ENCODE assay signal across 2 cellular contexts in the genomic region with DNA sequence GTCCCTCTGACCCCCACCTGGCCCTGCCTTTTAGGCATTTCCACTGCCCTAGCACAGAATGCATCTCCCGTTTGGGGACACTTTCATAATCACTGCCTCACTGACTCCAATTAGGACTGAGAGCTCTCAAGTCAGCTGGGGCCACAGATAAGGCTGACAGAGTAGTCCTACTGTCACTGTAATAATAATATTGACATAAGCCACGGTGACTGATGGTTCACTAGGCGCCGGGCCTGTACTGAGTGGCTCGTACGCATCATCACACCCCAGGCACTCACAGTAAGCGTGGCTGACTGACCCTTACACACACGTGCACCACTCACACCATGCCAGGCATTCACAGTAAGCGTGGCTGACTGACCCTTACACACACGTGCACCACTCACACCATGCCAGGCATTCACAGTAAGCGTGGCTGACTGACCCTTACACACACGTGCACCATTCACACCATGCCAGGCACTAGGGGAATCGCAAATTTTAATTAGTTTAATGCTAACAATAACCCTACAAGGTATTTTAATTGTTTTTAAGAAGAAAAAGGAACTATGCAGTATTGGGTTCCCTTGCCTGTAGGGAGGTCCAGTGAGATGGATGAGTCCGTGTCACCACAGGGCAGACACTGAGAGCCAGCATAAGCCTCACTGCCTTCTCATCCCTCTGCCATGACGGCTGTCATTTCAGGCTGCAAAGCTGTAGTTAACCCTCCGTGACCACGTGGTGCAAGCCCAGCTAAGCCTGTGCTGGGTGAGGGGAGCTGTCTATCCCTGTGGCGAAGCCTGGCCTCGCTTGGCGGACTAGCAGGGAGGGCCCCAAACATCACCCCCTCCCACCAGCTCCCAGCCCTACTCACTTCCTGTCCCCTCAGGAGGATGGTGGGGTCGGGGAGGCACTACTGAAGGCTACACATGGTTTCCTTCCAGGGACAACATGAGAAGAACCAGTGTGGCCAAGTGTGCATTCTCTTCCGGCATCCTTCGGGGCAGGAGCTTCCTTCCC.
TF ChIP-seq lines count a peak whose summit lies in the region.

No MANE protein-coding gene starts in this region.

TF ChIP-seq in K562, 482 proteins besides CTCF, POLR2A, EP300 and RAD21 (continued from another document and continues in another):
- TF ChIP-seq, protein P1, sequence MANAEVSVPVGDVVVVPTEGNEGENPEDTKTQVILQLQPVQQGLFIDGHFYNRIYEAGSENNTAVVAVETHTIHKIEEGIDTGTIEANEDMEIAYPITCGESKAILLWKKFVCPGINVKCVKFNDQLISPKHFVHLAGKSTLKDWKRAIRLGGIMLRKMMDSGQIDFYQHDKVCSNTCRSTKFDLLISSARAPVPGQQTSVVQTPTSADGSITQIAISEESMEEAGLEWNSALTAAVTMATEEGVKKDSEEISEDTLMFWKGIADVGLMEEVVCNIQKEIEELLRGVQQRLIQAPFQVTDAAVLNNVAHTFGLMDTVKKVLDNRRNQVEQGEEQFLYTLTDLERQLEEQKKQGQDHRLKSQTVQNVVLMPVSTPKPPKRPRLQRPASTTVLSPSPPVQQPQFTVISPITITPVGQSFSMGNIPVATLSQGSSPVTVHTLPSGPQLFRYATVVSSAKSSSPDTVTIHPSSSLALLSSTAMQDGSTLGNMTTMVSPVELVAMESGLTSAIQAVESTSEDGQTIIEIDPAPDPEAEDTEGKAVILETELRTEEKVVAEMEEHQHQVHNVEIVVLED (CRISPR knock-in tag; IDR thresholded peaks at IDR 0.05) = no peak
- TF ChIP-seq HMG20B (CRISPR knock-in tag; IDR thresholded peaks at IDR 0.05) (no peak), SMAD1 (IDR thresholded peaks at IDR 0.05; ENCODE audit: low read depth, low read length, partially characterized antibody) (no peak), COPS2 (conservative IDR thresholded peaks at IDR 0.05) (no peak), CBFA2T2 (conservative IDR thresholded peaks at IDR 0.05) (peak; percentile 62), ZNF197 (CRISPR knock-in tag; IDR thresholded peaks at IDR 0.05; ENCODE audit: low read depth) (no peak), ATF1 (CRISPR knock-in tag; IDR thresholded peaks at IDR 0.05) (no peak), ATF1 (tag; IDR thresholded peaks at IDR 0.05) (peak; percentile 22; the same call in 1 of the 2 replicates), CBX2 (IDR thresholded peaks at IDR 0.05; ENCODE audit: insufficient read depth, low read length, poor library complexity, severe bottlenecking) (no peak), E2F3 (CRISPR knock-in tag; IDR thresholded peaks at IDR 0.05) (no peak), MTF1 (CRISPR knock-in tag; IDR thresholded peaks at IDR 0.05; ENCODE audit: borderline replicate concordance) (no peak), RB1 (IDR thresholded peaks at IDR 0.05; ENCODE audit: low read depth) (no peak), KDM2B (CRISPR knock-in tag; IDR thresholded peaks at IDR 0.05) (no peak), KAT8 (IDR thresholded peaks at IDR 0.05; ENCODE audit: low read depth) (no peak), TRIM28 (IDR thresholded peaks at IDR 0.05) (no peak), DPF2 (IDR thresholded peaks at IDR 0.05) (peak; percentile 37; the same call in 1 of the 2 replicates)
- TF ChIP-seq, protein P2, sequence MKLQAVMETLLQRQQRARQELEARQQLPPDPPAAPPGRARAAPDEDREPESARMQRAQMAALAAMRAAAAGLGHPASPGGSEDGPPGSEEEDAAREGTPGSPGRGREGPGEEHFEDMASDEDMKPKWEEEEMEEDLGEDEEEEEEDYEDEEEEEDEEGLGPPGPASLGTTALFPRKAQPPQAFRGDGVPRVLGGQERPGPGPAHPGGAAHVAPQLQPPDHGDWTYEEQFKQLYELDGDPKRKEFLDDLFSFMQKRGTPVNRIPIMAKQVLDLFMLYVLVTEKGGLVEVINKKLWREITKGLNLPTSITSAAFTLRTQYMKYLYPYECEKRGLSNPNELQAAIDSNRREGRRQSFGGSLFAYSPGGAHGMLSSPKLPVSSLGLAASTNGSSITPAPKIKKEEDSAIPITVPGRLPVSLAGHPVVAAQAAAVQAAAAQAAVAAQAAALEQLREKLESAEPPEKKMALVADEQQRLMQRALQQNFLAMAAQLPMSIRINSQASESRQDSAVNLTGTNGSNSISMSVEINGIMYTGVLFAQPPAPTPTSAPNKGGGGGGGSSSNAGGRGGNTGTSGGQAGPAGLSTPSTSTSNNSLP (IDR thresholded peaks at IDR 0.05; ENCODE audit: borderline replicate concordance, low read depth, low read length) = no peak
- TF ChIP-seq, protein P3, sequence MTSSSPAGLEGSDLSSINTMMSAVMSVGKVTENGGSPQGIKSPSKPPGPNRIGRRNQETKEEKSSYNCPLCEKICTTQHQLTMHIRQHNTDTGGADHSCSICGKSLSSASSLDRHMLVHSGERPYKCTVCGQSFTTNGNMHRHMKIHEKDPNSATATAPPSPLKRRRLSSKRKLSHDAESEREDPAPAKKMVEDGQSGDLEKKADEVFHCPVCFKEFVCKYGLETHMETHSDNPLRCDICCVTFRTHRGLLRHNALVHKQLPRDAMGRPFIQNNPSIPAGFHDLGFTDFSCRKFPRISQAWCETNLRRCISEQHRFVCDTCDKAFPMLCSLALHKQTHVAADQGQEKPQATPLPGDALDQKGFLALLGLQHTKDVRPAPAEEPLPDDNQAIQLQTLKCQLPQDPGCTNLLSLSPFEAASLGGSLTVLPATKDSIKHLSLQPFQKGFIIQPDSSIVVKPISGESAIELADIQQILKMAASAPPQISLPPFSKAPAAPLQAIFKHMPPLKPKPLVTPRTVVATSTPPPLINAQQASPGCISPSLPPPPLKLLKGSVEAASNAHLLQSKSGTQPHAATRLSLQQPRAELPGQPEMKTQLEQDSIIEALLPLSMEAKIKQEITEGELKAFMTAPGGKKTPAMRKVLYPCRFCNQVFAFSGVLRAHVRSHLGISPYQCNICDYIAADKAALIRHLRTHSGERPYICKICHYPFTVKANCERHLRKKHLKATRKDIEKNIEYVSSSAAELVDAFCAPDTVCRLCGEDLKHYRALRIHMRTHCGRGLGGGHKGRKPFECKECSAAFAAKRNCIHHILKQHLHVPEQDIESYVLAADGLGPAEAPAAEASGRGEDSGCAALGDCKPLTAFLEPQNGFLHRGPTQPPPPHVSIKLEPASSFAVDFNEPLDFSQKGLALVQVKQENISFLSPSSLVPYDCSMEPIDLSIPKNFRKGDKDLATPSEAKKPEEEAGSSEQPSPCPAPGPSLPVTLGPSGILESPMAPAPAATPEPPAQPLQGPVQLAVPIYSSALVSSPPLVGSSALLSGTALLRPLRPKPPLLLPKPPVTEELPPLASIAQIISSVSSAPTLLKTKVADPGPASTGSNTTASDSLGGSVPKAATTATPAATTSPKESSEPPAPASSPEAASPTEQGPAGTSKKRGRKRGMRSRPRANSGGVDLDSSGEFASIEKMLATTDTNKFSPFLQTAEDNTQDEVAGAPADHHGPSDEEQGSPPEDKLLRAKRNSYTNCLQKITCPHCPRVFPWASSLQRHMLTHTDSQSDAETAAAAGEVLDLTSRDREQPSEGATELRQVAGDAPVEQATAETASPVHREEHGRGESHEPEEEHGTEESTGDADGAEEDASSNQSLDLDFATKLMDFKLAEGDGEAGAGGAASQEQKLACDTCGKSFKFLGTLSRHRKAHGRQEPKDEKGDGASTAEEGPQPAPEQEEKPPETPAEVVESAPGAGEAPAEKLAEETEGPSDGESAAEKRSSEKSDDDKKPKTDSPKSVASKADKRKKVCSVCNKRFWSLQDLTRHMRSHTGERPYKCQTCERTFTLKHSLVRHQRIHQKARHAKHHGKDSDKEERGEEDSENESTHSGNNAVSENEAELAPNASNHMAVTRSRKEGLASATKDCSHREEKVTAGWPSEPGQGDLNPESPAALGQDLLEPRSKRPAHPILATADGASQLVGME (CRISPR knock-in tag; IDR thresholded peaks at IDR 0.05) = no peak

TF ChIP-seq in neural cell, 6 proteins besides CTCF, POLR2A, EP300 and RAD21 (continued from another document):
- TF ChIP-seq, protein P4, sequence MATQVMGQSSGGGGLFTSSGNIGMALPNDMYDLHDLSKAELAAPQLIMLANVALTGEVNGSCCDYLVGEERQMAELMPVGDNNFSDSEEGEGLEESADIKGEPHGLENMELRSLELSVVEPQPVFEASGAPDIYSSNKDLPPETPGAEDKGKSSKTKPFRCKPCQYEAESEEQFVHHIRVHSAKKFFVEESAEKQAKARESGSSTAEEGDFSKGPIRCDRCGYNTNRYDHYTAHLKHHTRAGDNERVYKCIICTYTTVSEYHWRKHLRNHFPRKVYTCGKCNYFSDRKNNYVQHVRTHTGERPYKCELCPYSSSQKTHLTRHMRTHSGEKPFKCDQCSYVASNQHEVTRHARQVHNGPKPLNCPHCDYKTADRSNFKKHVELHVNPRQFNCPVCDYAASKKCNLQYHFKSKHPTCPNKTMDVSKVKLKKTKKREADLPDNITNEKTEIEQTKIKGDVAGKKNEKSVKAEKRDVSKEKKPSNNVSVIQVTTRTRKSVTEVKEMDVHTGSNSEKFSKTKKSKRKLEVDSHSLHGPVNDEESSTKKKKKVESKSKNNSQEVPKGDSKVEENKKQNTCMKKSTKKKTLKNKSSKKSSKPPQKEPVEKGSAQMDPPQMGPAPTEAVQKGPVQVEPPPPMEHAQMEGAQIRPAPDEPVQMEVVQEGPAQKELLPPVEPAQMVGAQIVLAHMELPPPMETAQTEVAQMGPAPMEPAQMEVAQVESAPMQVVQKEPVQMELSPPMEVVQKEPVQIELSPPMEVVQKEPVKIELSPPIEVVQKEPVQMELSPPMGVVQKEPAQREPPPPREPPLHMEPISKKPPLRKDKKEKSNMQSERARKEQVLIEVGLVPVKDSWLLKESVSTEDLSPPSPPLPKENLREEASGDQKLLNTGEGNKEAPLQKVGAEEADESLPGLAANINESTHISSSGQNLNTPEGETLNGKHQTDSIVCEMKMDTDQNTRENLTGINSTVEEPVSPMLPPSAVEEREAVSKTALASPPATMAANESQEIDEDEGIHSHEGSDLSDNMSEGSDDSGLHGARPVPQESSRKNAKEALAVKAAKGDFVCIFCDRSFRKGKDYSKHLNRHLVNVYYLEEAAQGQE (IDR thresholded peaks at IDR 0.05; ENCODE audit: borderline replicate concordance) = no peak
- TF ChIP-seq EZH2 (IDR thresholded peaks at IDR 0.05; ENCODE audit: borderline replicate concordance, insufficient read depth, low read length, poor library complexity, severe bottlenecking) = no peak
- TF ChIP-seq POLR2AphosphoS5 (IDR thresholded peaks at IDR 0.05) = no peak
- TF ChIP-seq MXI1 (conservative IDR thresholded peaks at IDR 0.05; ENCODE audit: poor library complexity, severe bottlenecking) = no peak
- TF ChIP-seq SMC3 (conservative IDR thresholded peaks at IDR 0.05; ENCODE audit: poor library complexity) = no peak
